ENCODE assay signal across 1 cellular context in the genomic region with DNA sequence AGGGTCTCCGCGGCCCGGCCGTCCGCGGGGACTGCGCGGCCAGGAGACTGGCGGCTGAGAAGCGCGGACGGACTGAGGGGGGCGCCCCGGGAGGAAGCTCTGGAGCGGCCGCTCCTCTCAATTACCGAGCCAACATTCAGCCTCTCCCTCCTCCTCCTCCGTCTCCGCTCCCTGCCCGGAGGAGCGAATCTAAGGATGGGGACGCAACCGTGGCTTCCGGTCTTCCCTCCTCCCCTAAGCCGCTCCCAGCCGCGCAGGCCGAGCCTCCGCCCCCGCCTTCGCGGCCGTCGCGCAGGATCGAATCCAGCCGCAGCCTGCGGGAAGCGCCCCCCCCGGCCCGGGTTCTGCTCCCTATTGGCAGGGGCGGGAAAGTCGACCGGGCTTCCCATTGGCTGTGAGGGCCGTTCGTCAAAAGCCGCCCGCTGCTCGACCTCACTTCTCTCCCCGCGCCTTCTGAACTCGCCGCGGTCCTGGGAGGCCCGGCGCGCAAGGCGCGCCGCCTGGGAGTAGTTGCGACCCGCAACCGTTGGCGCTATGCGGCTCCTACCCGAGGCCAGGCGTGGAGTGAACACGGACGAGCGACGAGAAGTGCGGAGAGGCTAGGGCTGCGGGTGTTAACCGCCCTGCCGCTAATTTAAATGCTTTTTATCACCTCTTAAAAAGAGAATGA.
TF ChIP-seq lines count a peak whose summit lies in the region.

HNRNPLL (minus strand) TSS at position 197 of the 670 bp plus-strand sequence. CDS start 302 bp downstream, outside the sequence.

TF ChIP-seq in K562, 482 proteins besides CTCF, POLR2A, EP300 and RAD21 (continued from another document and continues in another):
- TF ChIP-seq MAFG (tag; conservative IDR thresholded peaks at IDR 0.05) (no peak), THAP7 (CRISPR knock-in tag; IDR thresholded peaks at IDR 0.05) (no peak; the same call in 1 of the 2 replicates), ADNP (tag; IDR thresholded peaks at IDR 0.05) (no peak), TSHZ1 (CRISPR knock-in tag; IDR thresholded peaks at IDR 0.05) (no peak), ZNF79 (CRISPR knock-in tag; IDR thresholded peaks at IDR 0.05; ENCODE audit: low read depth) (no peak), MNT (conservative IDR thresholded peaks at IDR 0.05) (peak; percentile 27 to 51; a peak in 3 of 4 replicates), MYNN (IDR thresholded peaks at IDR 0.05) (no peak; the same call in 1 of the 2 replicates), MYNN (CRISPR knock-in tag; IDR thresholded peaks at IDR 0.05) (no peak), HMGN3 (IDR thresholded peaks at IDR 0.05; ENCODE audit: borderline replicate concordance, extremely low read depth, insufficient read length, low read depth, low read length) (peak; percentile 95), CHD4 (IDR thresholded peaks at IDR 0.05; ENCODE audit: insufficient read depth, insufficient replicate concordance, low read depth, low read length, poor library complexity, severe bottlenecking) (no peak), CSDE1 (IDR thresholded peaks at IDR 0.05) (no peak), ZNF175 (CRISPR knock-in tag; IDR thresholded peaks at IDR 0.05; ENCODE audit: low read depth) (no peak), ZNF3 (CRISPR knock-in tag; IDR thresholded peaks at IDR 0.05) (no peak), PPARD (CRISPR knock-in tag; IDR thresholded peaks at IDR 0.05) (no peak), CBX2 (IDR thresholded peaks at IDR 0.05; ENCODE audit: insufficient read depth, low read length, poor library complexity, severe bottlenecking) (no peak), SP2 (IDR thresholded peaks at IDR 0.05; ENCODE audit: extremely low read depth, low read depth, low read length, poor library complexity, severe bottlenecking) (peak; percentile 75), ZNF507 (tag; conservative IDR thresholded peaks at IDR 0.05) (no peak), ZBTB26 (CRISPR knock-in tag; IDR thresholded peaks at IDR 0.05) (no peak), PCBP2 (IDR thresholded peaks at IDR 0.05; ENCODE audit: low read depth, low read length, poor library complexity, severe bottlenecking) (no peak), SMARCC2 (IDR thresholded peaks at IDR 0.05; ENCODE audit: low read depth) (no peak), KLF13 (tag; IDR thresholded peaks at IDR 0.05; ENCODE audit: borderline replicate concordance, low read depth) (peak; percentile 6; the same call in 1 of the 2 replicates), SMARCE1 (IDR thresholded peaks at IDR 0.05) (no peak), ARID4B (CRISPR knock-in tag; IDR thresholded peaks at IDR 0.05) (peak; percentile 53; the same call in 1 of the 2 replicates), CBFA2T3 (IDR thresholded peaks at IDR 0.05) (no peak), TGIF2 (CRISPR knock-in tag; IDR thresholded peaks at IDR 0.05) (no peak), ZNF518B (CRISPR knock-in tag; IDR thresholded peaks at IDR 0.05) (no peak), TARDBP (IDR thresholded peaks at IDR 0.05) (no peak), CGGBP1 (CRISPR knock-in tag; IDR thresholded peaks at IDR 0.05) (peak; percentile 59)
- TF ChIP-seq, protein P1, sequence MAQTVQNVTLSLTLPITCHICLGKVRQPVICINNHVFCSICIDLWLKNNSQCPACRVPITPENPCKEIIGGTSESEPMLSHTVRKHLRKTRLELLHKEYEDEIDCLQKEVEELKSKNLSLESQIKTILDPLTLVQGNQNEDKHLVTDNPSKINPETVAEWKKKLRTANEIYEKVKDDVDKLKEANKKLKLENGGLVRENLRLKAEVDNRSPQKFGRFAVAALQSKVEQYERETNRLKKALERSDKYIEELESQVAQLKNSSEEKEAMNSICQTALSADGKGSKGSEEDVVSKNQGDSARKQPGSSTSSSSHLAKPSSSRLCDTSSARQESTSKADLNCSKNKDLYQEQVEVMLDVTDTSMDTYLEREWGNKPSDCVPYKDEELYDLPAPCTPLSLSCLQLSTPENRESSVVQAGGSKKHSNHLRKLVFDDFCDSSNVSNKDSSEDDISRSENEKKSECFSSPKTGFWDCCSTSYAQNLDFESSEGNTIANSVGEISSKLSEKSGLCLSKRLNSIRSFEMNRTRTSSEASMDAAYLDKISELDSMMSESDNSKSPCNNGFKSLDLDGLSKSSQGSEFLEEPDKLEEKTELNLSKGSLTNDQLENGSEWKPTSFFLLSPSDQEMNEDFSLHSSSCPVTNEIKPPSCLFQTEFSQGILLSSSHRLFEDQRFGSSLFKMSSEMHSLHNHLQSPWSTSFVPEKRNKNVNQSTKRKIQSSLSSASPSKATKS (CRISPR knock-in tag; IDR thresholded peaks at IDR 0.05) = no peak
- TF ChIP-seq, protein P2, sequence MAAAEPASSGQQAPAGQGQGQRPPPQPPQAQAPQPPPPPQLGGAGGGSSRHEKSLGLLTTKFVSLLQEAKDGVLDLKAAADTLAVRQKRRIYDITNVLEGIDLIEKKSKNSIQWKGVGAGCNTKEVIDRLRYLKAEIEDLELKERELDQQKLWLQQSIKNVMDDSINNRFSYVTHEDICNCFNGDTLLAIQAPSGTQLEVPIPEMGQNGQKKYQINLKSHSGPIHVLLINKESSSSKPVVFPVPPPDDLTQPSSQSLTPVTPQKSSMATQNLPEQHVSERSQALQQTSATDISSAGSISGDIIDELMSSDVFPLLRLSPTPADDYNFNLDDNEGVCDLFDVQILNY (CRISPR knock-in tag; IDR thresholded peaks at IDR 0.05) = no peak
- TF ChIP-seq, protein P3, sequence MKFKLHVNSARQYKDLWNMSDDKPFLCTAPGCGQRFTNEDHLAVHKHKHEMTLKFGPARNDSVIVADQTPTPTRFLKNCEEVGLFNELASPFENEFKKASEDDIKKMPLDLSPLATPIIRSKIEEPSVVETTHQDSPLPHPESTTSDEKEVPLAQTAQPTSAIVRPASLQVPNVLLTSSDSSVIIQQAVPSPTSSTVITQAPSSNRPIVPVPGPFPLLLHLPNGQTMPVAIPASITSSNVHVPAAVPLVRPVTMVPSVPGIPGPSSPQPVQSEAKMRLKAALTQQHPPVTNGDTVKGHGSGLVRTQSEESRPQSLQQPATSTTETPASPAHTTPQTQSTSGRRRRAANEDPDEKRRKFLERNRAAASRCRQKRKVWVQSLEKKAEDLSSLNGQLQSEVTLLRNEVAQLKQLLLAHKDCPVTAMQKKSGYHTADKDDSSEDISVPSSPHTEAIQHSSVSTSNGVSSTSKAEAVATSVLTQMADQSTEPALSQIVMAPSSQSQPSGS (CRISPR knock-in tag; IDR thresholded peaks at IDR 0.05) = no peak
- TF ChIP-seq, protein P4, sequence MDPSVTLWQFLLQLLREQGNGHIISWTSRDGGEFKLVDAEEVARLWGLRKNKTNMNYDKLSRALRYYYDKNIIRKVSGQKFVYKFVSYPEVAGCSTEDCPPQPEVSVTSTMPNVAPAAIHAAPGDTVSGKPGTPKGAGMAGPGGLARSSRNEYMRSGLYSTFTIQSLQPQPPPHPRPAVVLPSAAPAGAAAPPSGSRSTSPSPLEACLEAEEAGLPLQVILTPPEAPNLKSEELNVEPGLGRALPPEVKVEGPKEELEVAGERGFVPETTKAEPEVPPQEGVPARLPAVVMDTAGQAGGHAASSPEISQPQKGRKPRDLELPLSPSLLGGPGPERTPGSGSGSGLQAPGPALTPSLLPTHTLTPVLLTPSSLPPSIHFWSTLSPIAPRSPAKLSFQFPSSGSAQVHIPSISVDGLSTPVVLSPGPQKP (CRISPR knock-in tag; IDR thresholded peaks at IDR 0.05) = no peak
